8 cellular contexts compared by ENCODE assay signal in genomic region chr13:20901668-20902437, GRCh38. TPM values are rescaled to one million over a fixed set of nuclear protein-coding genes. Genes with fewer than 3 reads are reported as not detected.
DNase-seq lines count a peak whose midpoint lies in the region; ATAC-seq and TF ChIP-seq lines count a peak whose summit lies in the region.

No MANE protein-coding gene starts in this region.

- H3K4me3 ChIP-seq in Peyer's patch (peak overlapping the region; percentile 59 to 95 (median 88)), astrocyte of the spinal cord (ENCODE audit: low read depth, low read length) (peak overlapping the region; percentile 97), spleen (peak overlapping the region; percentile 68 to 98 (median 88))

- TF ChIP-seq POLR2A in Peyer's patch (IDR thresholded peaks at IDR 0.05) (no peak), spleen (IDR thresholded peaks at IDR 0.05) (no peak)

- H3K27ac ChIP-seq in Peyer's patch (peak overlapping the region; percentile 76 to 90 (median 90)), spleen (peak overlapping the region; percentile 76 to 95 (median 92))

- intact Hi-C loops in spleen (cut with DNase I; ENCODE audit: low total_unique reads), result no loop called here

- H3K4me1 ChIP-seq in Peyer's patch (peaks cover 0 to 14% (median 8%) of the 10 kb centered on the region in 4 donors), spleen (peaks cover 18 to 61% (median 34%) of the 10 kb centered on the region in 6 donors)

- in situ Hi-C loops in astrocyte of the spinal cord (cut with HindIII; ENCODE audit: low sequenced_read_pairs), result no loop called here

- peak; percentile 23 for ATAC-seq in GM19438 (IDR thresholded peaks at IDR 0.05; ENCODE audit: low read depth, unreplicated experiment)
- ATAC-seq in HG03460 (IDR thresholded peaks at IDR 0.05; ENCODE audit: unreplicated experiment), result peak; percentile 47

- WGBS in spleen, 5 donors, result 3 to 6% (median 4%) methylated on average over 21 of the region's 21 CpGs

- peak; percentile 64 for DNase-seq in D341Med (ENCODE audit: low spot score)
- DNase-seq in Peyer's patch, result peak in 2 of 3 donors; percentile 56 to 71
- DNase-seq in astrocyte of the spinal cord (ENCODE audit: low read depth, low spot score), result peak; percentile 14
- peak; percentile 52 for DNase-seq in iPS-NIHi7 (ENCODE audit: extremely low spot score)
- peak; percentile 79 for DNase-seq in spleen
- DNase-seq in epidermal melanocyte (ENCODE audit: insufficient read length, low spot score), result no peak

- H3K27me3 ChIP-seq in Peyer's patch (no peaks in the 10 kb centered on the region), spleen (replicated peaks in 1 of 7) (no peaks in the 10 kb centered on the region)

- H3K36me3 ChIP-seq in Peyer's patch (no peaks in the 10 kb centered on the region), spleen (peaks cover 0 to 27% (median 3%) of the 10 kb centered on the region in 6 donors)

- H3K9me3 ChIP-seq in Peyer's patch (no peaks in the 10 kb centered on the region), spleen (no peaks in the 10 kb centered on the region)

- TF ChIP-seq CTCF in Peyer's patch (IDR thresholded peaks at IDR 0.05), result no peak
- no peak for TF ChIP-seq CTCF in astrocyte of the spinal cord (IDR thresholded peaks at IDR 0.05; ENCODE audit: low read depth, low read length)
- no peak for TF ChIP-seq CTCF in spleen (IDR thresholded peaks at IDR 0.05 in 8 of 11, conservative IDR thresholded peaks at IDR 0.05 in 3 of 11)

RNA-seq across cellular contexts. Expression of gene XPO4, which starts 0.7 kb away (rescaled TPM):
- 10 to 100 TPM in 3 of 4 donors, 1 to 10 TPM in 1; 9.5 to 26.4 (median 15.7) TPM for total RNA-seq in Peyer's patch
- total RNA-seq in spleen, result 10 to 100 TPM; 14.2 to 23.1 (median 18.6) TPM
- 1 to 10 TPM; 3.1 to 3.8 (median 3.4) TPM for polyA plus RNA-seq in spleen
